In the genomic region with DNA sequence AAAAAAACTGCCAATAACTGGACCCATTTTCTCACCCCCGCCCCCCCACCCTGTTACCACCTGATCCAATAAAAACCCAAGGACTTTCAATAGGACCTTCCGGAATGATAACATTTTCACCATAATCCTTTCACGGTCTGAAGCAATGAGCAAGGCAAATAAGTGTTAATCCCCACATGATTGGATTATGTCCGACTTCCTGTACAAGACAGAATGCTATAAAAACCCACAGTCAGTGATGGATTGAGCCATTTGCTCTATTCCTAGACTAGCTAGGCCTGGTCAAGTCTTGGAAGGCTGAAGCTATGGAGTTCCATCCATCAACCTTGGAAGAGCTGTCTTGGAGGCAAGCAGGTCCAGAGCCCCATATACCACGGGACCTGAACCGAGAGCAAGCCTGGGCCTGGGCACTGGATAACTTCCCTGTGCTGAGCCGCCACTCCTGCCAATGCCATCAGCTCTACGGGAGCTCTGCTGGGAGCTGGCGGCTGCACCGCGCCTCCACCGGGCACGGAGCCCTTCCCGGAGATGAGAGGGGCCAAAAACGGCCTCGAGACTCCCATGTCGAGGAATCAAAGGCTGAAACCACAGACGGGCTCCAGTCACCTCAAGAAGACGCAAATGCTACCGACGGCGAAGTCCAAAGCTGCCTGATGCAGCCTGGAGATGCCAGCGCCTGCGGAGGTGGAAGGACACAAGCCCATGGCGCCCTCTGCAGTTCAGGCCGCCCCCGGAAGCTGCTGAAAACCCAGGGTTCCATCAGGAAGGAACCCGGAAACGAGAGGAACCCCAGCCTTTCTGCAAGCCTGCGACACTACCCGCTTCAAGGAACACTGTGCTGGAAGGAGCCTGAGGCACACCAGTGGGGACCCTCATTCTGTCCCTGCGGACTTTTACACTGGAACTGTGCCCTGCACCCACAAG, we compare ENCODE assay signal across 10 cellular contexts.
DNase-seq lines count a peak whose midpoint lies in the region; ATAC-seq and TF ChIP-seq lines count a peak whose summit lies in the region.
"Had no signal": no experiment of that assay in that cellular context is flagged by ENCODE, and none has a peak within 500 bp of the region (broad histone marks: within the 10 kb centered on the region; RNA-seq: fewer than 3 reads in every experiment).

No MANE protein-coding gene starts in this region.

- no peak overlapping the region for H3K9ac ChIP-seq in Karpas-422 (ENCODE audit: low read length)

- H3K36me3 Mint-ChIP-seq in endothelial cell (ENCODE audit: low read depth, unreplicated experiment) = no peaks in the 10 kb centered on the region
- H3K36me3 Mint-ChIP-seq in stimulated activated effector memory CD8-positive, alpha-beta T cell treated with anti-CD3 and anti-CD28 coated beads, Interleukin-12 subunit alpha, Interleukin-12 subunit beta, amount 100 ng/mL, for 72 hours = no peaks in the 10 kb centered on the region

- no peaks in the 10 kb centered on the region for H3K27me3 ChIP-seq in Karpas-422 (ENCODE audit: low read length)

- peak; percentile 26 for ATAC-seq in stimulated activated effector memory CD8-positive, alpha-beta T cell treated with anti-CD3 and anti-CD28 coated beads, Interleukin-12 subunit alpha, Interleukin-12 subunit beta, amount 100 ng/mL, for 72 hours
- no peak for ATAC-seq in GM18502 (IDR thresholded peaks at IDR 0.05; ENCODE audit: poor library complexity, unreplicated experiment)

- peaks cover 1% of the 10 kb centered on the region for H3K27me3 Mint-ChIP-seq in endothelial cell (ENCODE audit: unreplicated experiment)

- H3K36me3 ChIP-seq in Karpas-422 (ENCODE audit: insufficient read depth, low read length) = no peaks in the 10 kb centered on the region

- no peaks in the 10 kb centered on the region for H3K9me2 ChIP-seq in Karpas-422 (replicated peaks; ENCODE audit: insufficient read depth, low read length)

- no peak overlapping the region for H3K4me3 Mint-ChIP-seq in endothelial cell (ENCODE audit: unreplicated experiment)
- H3K4me3 Mint-ChIP-seq in stimulated activated effector memory CD8-positive, alpha-beta T cell treated with anti-CD3 and anti-CD28 coated beads, Interleukin-12 subunit alpha, Interleukin-12 subunit beta, amount 100 ng/mL, for 72 hours = no peak overlapping the region

- H3K79me2 ChIP-seq in Karpas-422 (ENCODE audit: low read length) = no peaks in the 10 kb centered on the region

- H3K9me3 Mint-ChIP-seq in endothelial cell (ENCODE audit: unreplicated experiment) = no peaks in the 10 kb centered on the region
- no peaks in the 10 kb centered on the region for H3K9me3 Mint-ChIP-seq in stimulated activated effector memory CD8-positive, alpha-beta T cell treated with anti-CD3 and anti-CD28 coated beads, Interleukin-12 subunit alpha, Interleukin-12 subunit beta, amount 100 ng/mL, for 72 hours

- no peak overlapping the region for H3K4me2 ChIP-seq in Karpas-422 (ENCODE audit: low read depth, low read length, poor library complexity, severe bottlenecking)

- H3K9me3 ChIP-seq in Karpas-422 (ENCODE audit: low read length) = no peaks in the 10 kb centered on the region

- H3K4me1 ChIP-seq in Karpas-422 (ENCODE audit: low read length) = no peaks in the 10 kb centered on the region

- H2AFZ ChIP-seq in Karpas-422 (ENCODE audit: low read length) = no peak overlapping the region

- no peak overlapping the region for H3K4me3 ChIP-seq in Karpas-422 (ENCODE audit: low read length)

- DNase-seq in stimulated activated CD4-positive, alpha-beta T cell treated with anti-CD3 and anti-CD28 coated beads, Interleukin-1b, Interleukin-23, amount 100 ng/mL, for 48 hours = peak; percentile 15
- no peak for DNase-seq in stimulated activated CD4-positive, alpha-beta T cell treated with anti-CD3 and anti-CD28 coated beads, Interleukin-4, amount 100 ng/mL, for 24 hours
- peak; percentile 64 for DNase-seq in NCI-H82 treated with DMSO at 0.1 percent for 48 hours (lab: John Stamatoyannopoulos, UW; ENCODE audit: unreplicated experiment)
- peak; percentile 9 for DNase-seq in endothelial cell (ENCODE audit: low spot score)
- DNase-seq in stimulated activated effector memory CD8-positive, alpha-beta T cell treated with anti-CD3 and anti-CD28 coated beads, Interleukin-12 subunit alpha, Interleukin-12 subunit beta, amount 100 ng/mL, for 72 hours (ENCODE audit: low spot score in 2 of 2) = no peak
- no peak for DNase-seq in Karpas-422
- no peak for DNase-seq in NCI-H1436 (lab: John Stamatoyannopoulos, UW)
- DNase-seq: activated T-cell treated with anti-CD3 and anti-CD28 coated beads for 4 hours, RPMI8226 had no signal

- no peaks in the 10 kb centered on the region for H3K4me1 Mint-ChIP-seq in endothelial cell (ENCODE audit: unreplicated experiment)
- H3K4me1 Mint-ChIP-seq in stimulated activated effector memory CD8-positive, alpha-beta T cell treated with anti-CD3 and anti-CD28 coated beads, Interleukin-12 subunit alpha, Interleukin-12 subunit beta, amount 100 ng/mL, for 72 hours = peaks cover 7% of the 10 kb centered on the region

- H3K27ac Mint-ChIP-seq in endothelial cell (ENCODE audit: unreplicated experiment) = no peak overlapping the region
- H3K27ac Mint-ChIP-seq in stimulated activated effector memory CD8-positive, alpha-beta T cell treated with anti-CD3 and anti-CD28 coated beads, Interleukin-12 subunit alpha, Interleukin-12 subunit beta, amount 100 ng/mL, for 72 hours = peak overlapping the region; percentile 17

- H4K20me1 ChIP-seq in Karpas-422 (ENCODE audit: insufficient read depth, low read depth, low read length) = no peaks in the 10 kb centered on the region

- no peak for TF ChIP-seq CTCF in endothelial cell (IDR thresholded peaks at IDR 0.05; ENCODE audit: unreplicated experiment)

- H3K27ac ChIP-seq in Karpas-422 (ENCODE audit: low read length) = no peak overlapping the region

Comparison
In these comparisons a context has a peak if more than half of its experiments do, and no peak if none do; other contexts are left out.
1. DNase-seq: peak in stimulated activated CD4-positive, alpha-beta T cell treated with anti-CD3 and anti-CD28 coated beads, Interleukin-1b, Interleukin-23, amount 100 ng/mL, for 48 hours (single experiment), NCI-H82 treated with DMSO at 0.1 percent for 48 hours (single experiment) and endothelial cell (single experiment); none in stimulated activated CD4-positive, alpha-beta T cell treated with anti-CD3 and anti-CD28 coated beads, Interleukin-4, amount 100 ng/mL, for 24 hours (single experiment), stimulated activated effector memory CD8-positive, alpha-beta T cell treated with anti-CD3 and anti-CD28 coated beads, Interleukin-12 subunit alpha, Interleukin-12 subunit beta, amount 100 ng/mL, for 72 hours (0 of 2), Karpas-422 (single experiment) and NCI-H1436 (single experiment).